2 cellular contexts compared by ENCODE assay signal in the genomic region with DNA sequence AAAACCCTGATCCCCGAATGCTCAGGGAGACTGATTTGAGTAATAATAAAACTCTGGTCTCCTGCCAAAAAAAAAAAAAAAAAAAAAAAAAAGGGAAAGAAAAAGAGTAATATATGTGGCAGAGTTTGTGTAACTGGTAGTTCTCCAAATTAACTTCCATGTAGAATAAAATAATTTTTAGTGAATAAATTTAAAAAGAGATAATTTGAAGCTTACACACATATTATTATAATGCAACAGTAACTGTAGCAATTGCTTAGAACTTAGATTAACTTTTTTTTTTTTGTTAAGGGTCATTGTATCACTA.
TF ChIP-seq lines count a peak whose summit lies in the region.

No MANE protein-coding gene starts in this region.

TF ChIP-seq in HCT116, 20 proteins besides CTCF, POLR2A, EP300 and RAD21:
- TF ChIP-seq, protein P1, sequence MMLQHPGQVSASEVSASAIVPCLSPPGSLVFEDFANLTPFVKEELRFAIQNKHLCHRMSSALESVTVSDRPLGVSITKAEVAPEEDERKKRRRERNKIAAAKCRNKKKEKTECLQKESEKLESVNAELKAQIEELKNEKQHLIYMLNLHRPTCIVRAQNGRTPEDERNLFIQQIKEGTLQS (IDR thresholded peaks at IDR 0.05), result no peak
- TF ChIP-seq, protein P2, sequence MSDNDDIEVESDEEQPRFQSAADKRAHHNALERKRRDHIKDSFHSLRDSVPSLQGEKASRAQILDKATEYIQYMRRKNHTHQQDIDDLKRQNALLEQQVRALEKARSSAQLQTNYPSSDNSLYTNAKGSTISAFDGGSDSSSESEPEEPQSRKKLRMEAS (IDR thresholded peaks at IDR 0.05), result no peak
- TF ChIP-seq TCF7L2 (IDR thresholded peaks at IDR 0.05; ENCODE audit: borderline replicate concordance, extremely low read depth, insufficient read depth, insufficient read length) (no peak), FOSL1 (IDR thresholded peaks at IDR 0.05; ENCODE audit: low read depth) (no peak), CEBPB (IDR thresholded peaks at IDR 0.05; ENCODE audit: low read depth) (no peak), YY1 (IDR thresholded peaks at IDR 0.05; ENCODE audit: extremely low read depth, insufficient replicate concordance, low read depth, low read length) (no peak), CBX3 (IDR thresholded peaks at IDR 0.05; ENCODE audit: low read depth) (no peak), SRF (IDR thresholded peaks at IDR 0.05; ENCODE audit: low read depth) (no peak), EZH2phosphoT487 (IDR thresholded peaks at IDR 0.05; ENCODE audit: borderline replicate concordance) (no peak), POLR2AphosphoS5 (IDR thresholded peaks at IDR 0.05; ENCODE audit: low read depth, low read length) (no peak), SIN3A (IDR thresholded peaks at IDR 0.05; ENCODE audit: low read depth) (no peak), ZFX (IDR thresholded peaks at IDR 0.05) (no peak), ELF1 (IDR thresholded peaks at IDR 0.05; ENCODE audit: borderline replicate concordance, low read depth) (no peak)
- TF ChIP-seq, protein P3, sequence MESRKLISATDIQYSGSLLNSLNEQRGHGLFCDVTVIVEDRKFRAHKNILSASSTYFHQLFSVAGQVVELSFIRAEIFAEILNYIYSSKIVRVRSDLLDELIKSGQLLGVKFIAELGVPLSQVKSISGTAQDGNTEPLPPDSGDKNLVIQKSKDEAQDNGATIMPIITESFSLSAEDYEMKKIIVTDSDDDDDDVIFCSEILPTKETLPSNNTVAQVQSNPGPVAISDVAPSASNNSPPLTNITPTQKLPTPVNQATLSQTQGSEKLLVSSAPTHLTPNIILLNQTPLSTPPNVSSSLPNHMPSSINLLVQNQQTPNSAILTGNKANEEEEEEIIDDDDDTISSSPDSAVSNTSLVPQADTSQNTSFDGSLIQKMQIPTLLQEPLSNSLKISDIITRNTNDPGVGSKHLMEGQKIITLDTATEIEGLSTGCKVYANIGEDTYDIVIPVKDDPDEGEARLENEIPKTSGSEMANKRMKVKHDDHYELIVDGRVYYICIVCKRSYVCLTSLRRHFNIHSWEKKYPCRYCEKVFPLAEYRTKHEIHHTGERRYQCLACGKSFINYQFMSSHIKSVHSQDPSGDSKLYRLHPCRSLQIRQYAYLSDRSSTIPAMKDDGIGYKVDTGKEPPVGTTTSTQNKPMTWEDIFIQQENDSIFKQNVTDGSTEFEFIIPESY (IDR thresholded peaks at IDR 0.05; ENCODE audit: extremely low read depth, insufficient replicate concordance, low read length), result no peak

TF ChIP-seq in K562, 482 proteins besides CTCF, POLR2A, EP300 and RAD21:
- TF ChIP-seq POLR2H (tag; IDR thresholded peaks at IDR 0.05; ENCODE audit: low read depth) (0 out of 2 replicates have a peak, but pooled peaks have one; percentile 5), RBFOX2 (IDR thresholded peaks at IDR 0.05; ENCODE audit: low read depth, low read length) (0 out of 2 replicates have a peak, but pooled peaks have one; percentile 15), YBX1 (IDR thresholded peaks at IDR 0.05) (no peak), ZFX (CRISPR knock-in tag; IDR thresholded peaks at IDR 0.05) (no peak), NCOA4 (IDR thresholded peaks at IDR 0.05; ENCODE audit: partially characterized antibody) (no peak), NFIC (IDR thresholded peaks at IDR 0.05) (peak; percentile 70), MAFK (IDR thresholded peaks at IDR 0.05; ENCODE audit: low read length) (no peak), ZNF445 (CRISPR knock-in tag; IDR thresholded peaks at IDR 0.05; ENCODE audit: low read depth) (no peak), FOSL1 (tag; conservative IDR thresholded peaks at IDR 0.05) (peak; percentile 39; the same call in 1 of the 2 replicates), ELF1 (tag; IDR thresholded peaks at IDR 0.05) (no peak), ZNF384 (IDR thresholded peaks at IDR 0.05; ENCODE audit: low read depth, low read length) (peak; percentile 75), POU5F1 (IDR thresholded peaks at IDR 0.05; ENCODE audit: borderline replicate concordance, low read depth, low read length, partially characterized antibody) (no peak), TSC22D4 (tag; IDR thresholded peaks at IDR 0.05) (no peak), SMARCE1 (IDR thresholded peaks at IDR 0.05) (no peak), SP2 (IDR thresholded peaks at IDR 0.05; ENCODE audit: extremely low read depth, low read depth, low read length, poor library complexity, severe bottlenecking) (no peak), NRF1 (conservative IDR thresholded peaks at IDR 0.05 in 1 of 2, IDR thresholded peaks at IDR 0.05 in 1 of 2) (peak; percentile 5 to 29; a peak in 1 of 4 replicates), MYBL2 (IDR thresholded peaks at IDR 0.05; ENCODE audit: low read depth) (no peak), MYBL2 (CRISPR knock-in tag; IDR thresholded peaks at IDR 0.05; ENCODE audit: borderline replicate concordance) (no peak)
- TF ChIP-seq, protein P4, sequence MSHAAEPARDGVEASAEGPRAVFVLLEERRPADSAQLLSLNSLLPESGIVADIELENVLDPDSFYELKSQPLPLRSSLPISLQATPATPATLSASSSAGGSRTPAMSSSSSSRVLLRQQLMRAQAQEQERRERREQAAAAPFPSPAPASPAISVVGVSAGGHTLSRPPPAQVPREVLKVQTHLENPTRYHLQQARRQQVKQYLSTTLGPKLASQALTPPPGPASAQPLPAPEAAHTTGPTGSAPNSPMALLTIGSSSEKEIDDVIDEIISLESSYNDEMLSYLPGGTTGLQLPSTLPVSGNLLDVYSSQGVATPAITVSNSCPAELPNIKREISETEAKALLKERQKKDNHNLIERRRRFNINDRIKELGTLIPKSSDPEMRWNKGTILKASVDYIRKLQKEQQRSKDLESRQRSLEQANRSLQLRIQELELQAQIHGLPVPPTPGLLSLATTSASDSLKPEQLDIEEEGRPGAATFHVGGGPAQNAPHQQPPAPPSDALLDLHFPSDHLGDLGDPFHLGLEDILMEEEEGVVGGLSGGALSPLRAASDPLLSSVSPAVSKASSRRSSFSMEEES (CRISPR knock-in tag; IDR thresholded peaks at IDR 0.05), result no peak
- TF ChIP-seq, protein P5, sequence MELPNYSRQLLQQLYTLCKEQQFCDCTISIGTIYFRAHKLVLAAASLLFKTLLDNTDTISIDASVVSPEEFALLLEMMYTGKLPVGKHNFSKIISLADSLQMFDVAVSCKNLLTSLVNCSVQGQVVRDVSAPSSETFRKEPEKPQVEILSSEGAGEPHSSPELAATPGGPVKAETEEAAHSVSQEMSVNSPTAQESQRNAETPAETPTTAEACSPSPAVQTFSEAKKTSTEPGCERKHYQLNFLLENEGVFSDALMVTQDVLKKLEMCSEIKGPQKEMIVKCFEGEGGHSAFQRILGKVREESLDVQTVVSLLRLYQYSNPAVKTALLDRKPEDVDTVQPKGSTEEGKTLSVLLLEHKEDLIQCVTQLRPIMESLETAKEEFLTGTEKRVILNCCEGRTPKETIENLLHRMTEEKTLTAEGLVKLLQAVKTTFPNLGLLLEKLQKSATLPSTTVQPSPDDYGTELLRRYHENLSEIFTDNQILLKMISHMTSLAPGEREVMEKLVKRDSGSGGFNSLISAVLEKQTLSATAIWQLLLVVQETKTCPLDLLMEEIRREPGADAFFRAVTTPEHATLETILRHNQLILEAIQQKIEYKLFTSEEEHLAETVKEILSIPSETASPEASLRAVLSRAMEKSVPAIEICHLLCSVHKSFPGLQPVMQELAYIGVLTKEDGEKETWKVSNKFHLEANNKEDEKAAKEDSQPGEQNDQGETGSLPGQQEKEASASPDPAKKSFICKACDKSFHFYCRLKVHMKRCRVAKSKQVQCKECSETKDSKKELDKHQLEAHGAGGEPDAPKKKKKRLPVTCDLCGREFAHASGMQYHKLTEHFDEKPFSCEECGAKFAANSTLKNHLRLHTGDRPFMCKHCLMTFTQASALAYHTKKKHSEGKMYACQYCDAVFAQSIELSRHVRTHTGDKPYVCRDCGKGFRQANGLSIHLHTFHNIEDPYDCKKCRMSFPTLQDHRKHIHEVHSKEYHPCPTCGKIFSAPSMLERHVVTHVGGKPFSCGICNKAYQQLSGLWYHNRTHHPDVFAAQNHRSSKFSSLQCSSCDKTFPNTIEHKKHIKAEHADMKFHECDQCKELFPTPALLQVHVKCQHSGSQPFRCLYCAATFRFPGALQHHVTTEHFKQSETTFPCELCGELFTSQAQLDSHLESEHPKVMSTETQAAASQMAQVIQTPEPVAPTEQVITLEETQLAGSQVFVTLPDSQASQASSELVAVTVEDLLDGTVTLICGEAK (IDR thresholded peaks at IDR 0.05), result peak; percentile 51
- TF ChIP-seq, protein P5 (CRISPR knock-in tag; IDR thresholded peaks at IDR 0.05), result no peak
